In the genomic region with DNA sequence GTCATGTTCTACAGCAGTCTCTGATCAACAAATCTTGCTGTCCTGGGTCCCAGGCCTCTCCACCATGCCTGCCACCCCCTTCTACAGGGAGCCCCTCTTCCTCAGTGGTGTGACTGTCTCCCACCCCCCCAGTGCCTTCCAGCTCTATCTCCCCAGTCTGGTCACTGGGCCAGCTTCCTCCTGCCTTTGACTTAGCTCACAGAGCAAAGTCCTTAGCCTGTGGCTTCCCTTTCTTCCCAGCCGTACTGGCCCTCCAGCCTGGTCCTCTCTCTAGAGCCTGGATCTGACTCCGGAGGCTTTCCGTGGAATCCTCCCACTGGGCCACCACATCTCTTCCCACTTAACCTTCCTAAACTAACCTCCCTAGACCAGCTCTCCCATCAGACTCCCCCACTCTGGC, we compare ENCODE assay signal across 12 cellular contexts.
"Had no signal": no experiment of that assay in that cellular context is flagged by ENCODE, and none has a peak within 500 bp of the region (broad histone marks: within the 10 kb centered on the region; RNA-seq: fewer than 3 reads in every experiment).

No MANE protein-coding gene starts in this region.

- H3K27ac Mint-ChIP-seq: activated B cell treated with CpG ODN at 0.5 μM for 24 hours; activated CD4-positive, alpha-beta T cell treated with anti-CD3 and anti-CD28 coated beads, Interleukin-2, amount 10 ng/mL, durations not matched to agents 24 days and 14 days; activated naive CD8-positive, alpha-beta T cell treated with anti-CD3 and anti-CD28 coated beads, Interleukin-2, amount 50 U/mL, for 24 hours had no signal

- ATAC-seq: activated naive CD8-positive, alpha-beta T cell treated with anti-CD3 and anti-CD28 coated beads, Interleukin-2, amount 50 U/mL, for 24 hours; left colon had no signal

- H3K9me3 ChIP-seq: ascending aorta, pancreas, SK-N-SH, tibial artery had no signal

- H3K36me3 ChIP-seq: ascending aorta, pancreas, tibial artery had no signal

- DNase-seq: activated B cell treated with CpG ODN at 0.5 μM for 24 hours; activated CD4-positive, alpha-beta T cell treated with anti-CD3 and anti-CD28 coated beads, Interleukin-2, amount 10 ng/mL, durations not matched to agents 24 days and 14 days; activated gamma-delta T cell; activated naive CD8-positive, alpha-beta T cell treated with anti-CD3 and anti-CD28 coated beads, Interleukin-2, amount 50 U/mL, for 24 hours; activated T-cell treated with anti-CD3 and anti-CD28 coated beads, Interleukin-2, amount 50 U/mL, for 1 hour; foreskin melanocyte; left colon; pancreas; SK-N-SH; T-helper 1 cell; tibial artery had no signal

- H3K27me3 ChIP-seq: ascending aorta, pancreas, tibial artery had no signal

- H3K9me3 Mint-ChIP-seq: activated CD4-positive, alpha-beta T cell treated with anti-CD3 and anti-CD28 coated beads, Interleukin-2, amount 10 ng/mL, durations not matched to agents 24 days and 14 days had no signal

- H3K27ac ChIP-seq: ascending aorta, pancreas, tibial artery had no signal

- H3K27me3 Mint-ChIP-seq: activated B cell treated with CpG ODN at 0.5 μM for 24 hours; activated CD4-positive, alpha-beta T cell treated with anti-CD3 and anti-CD28 coated beads, Interleukin-2, amount 10 ng/mL, durations not matched to agents 24 days and 14 days; activated naive CD8-positive, alpha-beta T cell treated with anti-CD3 and anti-CD28 coated beads, Interleukin-2, amount 50 U/mL, for 24 hours had no signal

- H3K4me3 Mint-ChIP-seq: activated B cell treated with CpG ODN at 0.5 μM for 24 hours; activated CD4-positive, alpha-beta T cell treated with anti-CD3 and anti-CD28 coated beads, Interleukin-2, amount 10 ng/mL, durations not matched to agents 24 days and 14 days; activated naive CD8-positive, alpha-beta T cell treated with anti-CD3 and anti-CD28 coated beads, Interleukin-2, amount 50 U/mL, for 24 hours had no signal

- H3K4me1 ChIP-seq: ascending aorta, pancreas, tibial artery had no signal

- H3K4me3 ChIP-seq: ascending aorta, pancreas, tibial artery had no signal
